ENCODE assay signal across 8 cellular contexts in genomic region chr12:43338848-43339526, GRCh38.
DNase-seq lines count a peak whose midpoint lies in the region; ATAC-seq and TF ChIP-seq lines count a peak whose summit lies in the region.

No MANE protein-coding gene starts in this region.

- no peaks in the 10 kb centered on the region for H3K4me1 Mint-ChIP-seq in activated T-helper 17 cell treated with anti-CD3 and anti-CD28 coated beads, Interleukin-2, amount 50 U/mL, for 72 hours

- H3K36me3 Mint-ChIP-seq in activated T-helper 17 cell treated with anti-CD3 and anti-CD28 coated beads, Interleukin-2, amount 50 U/mL, for 72 hours (ENCODE audit: low read depth), result no peaks in the 10 kb centered on the region

- H3K9me3 Mint-ChIP-seq in activated T-helper 17 cell treated with anti-CD3 and anti-CD28 coated beads, Interleukin-2, amount 50 U/mL, for 72 hours, result peaks cover 4% of the 10 kb centered on the region

- TF ChIP-seq CTCF in foreskin fibroblast (IDR thresholded peaks at IDR 0.05; ENCODE audit: low read depth, low read length), result peak; percentile 55
- TF ChIP-seq CTCF in retinal pigment epithelial cell (conservative IDR thresholded peaks at IDR 0.05; ENCODE audit: low read depth, low read length), result peak; percentile 55

- no peak overlapping the region for H3K4me3 Mint-ChIP-seq in activated T-helper 17 cell treated with anti-CD3 and anti-CD28 coated beads, Interleukin-2, amount 50 U/mL, for 72 hours

- no peak overlapping the region for H3K27ac Mint-ChIP-seq in activated T-helper 17 cell treated with anti-CD3 and anti-CD28 coated beads, Interleukin-2, amount 50 U/mL, for 72 hours

- ATAC-seq in GM21529 (IDR thresholded peaks at IDR 0.05; ENCODE audit: unreplicated experiment), result peak; percentile 68
- ATAC-seq in activated T-helper 17 cell treated with anti-CD3 and anti-CD28 coated beads, Interleukin-2, amount 50 U/mL, for 72 hours (replicated peaks), result no peak

- DNase-seq in Daoy (ENCODE audit: low read depth), result peak; percentile 54
- peak; percentile 15 for DNase-seq in HK-2 (ENCODE audit: unreplicated experiment)
- peak; percentile 80 for DNase-seq in RPMI7951 (ENCODE audit: low read depth)
- peak; percentile 76 to 90 for DNase-seq in foreskin fibroblast
- peak; percentile 54 for DNase-seq in retinal pigment epithelial cell (ENCODE audit: low read depth)
- no peak for DNase-seq in stimulated activated CD8-positive, alpha-beta memory T cell treated with anti-CD3 and anti-CD28 coated beads, Interleukin-4, amount 100 ng/mL, for 48 hours

- H3K4me3 ChIP-seq in foreskin fibroblast (ENCODE audit: low read depth in 1 of 2, low read length in 2 of 2), result no peak overlapping the region
- no peak overlapping the region for H3K4me3 ChIP-seq in retinal pigment epithelial cell (ENCODE audit: low read length)

- peaks cover 6% of the 10 kb centered on the region for H3K27me3 Mint-ChIP-seq in activated T-helper 17 cell treated with anti-CD3 and anti-CD28 coated beads, Interleukin-2, amount 50 U/mL, for 72 hours
